Comparison of ENCODE assay signal across 1 cellular context in genomic region chr5:132364319-132364718, GRCh38.
TF ChIP-seq lines count a peak whose summit lies in the region.

No MANE protein-coding gene starts in this region.

TF ChIP-seq in SK-N-SH treated with all-trans-retinoic acid at 6 μM for 48 hours, 23 proteins besides CTCF, POLR2A, EP300 and RAD21 (continued from another document):
- TF ChIP-seq CSRNP3 (CRISPR knock-in tag; IDR thresholded peaks at IDR 0.05) (no peak), CSDC2 (CRISPR knock-in tag; IDR thresholded peaks at IDR 0.05) (no peak), ARNTL (CRISPR knock-in tag; IDR thresholded peaks at IDR 0.05; ENCODE audit: borderline replicate concordance, low read depth) (no peak), GLIS3 (CRISPR knock-in tag; IDR thresholded peaks at IDR 0.05) (no peak), ISL1 (CRISPR knock-in tag; IDR thresholded peaks at IDR 0.05) (no peak)
